In the genomic region with DNA sequence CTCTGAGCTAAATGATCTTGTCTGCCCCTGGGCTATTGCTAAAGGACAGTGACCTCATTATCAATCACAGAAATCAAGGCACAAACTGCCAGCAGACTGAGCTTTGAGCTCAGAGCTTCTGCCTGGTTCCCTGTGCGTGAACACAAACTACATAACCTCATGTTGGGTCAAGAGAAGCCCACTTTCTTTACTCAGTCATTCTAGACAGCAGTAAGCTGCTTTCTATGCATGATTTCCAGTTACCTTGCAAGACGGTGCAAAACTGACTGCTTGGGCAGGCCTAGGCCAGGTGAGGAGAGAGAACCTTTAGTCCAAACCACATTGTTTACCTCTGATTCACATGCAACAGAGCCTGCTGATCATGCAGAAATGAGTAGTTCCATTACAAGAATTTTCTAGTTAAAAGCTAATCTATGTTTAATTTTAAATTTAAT, we compare ENCODE assay signal across 28 cellular contexts.
DNase-seq lines count a peak whose midpoint lies in the region; ATAC-seq and TF ChIP-seq lines count a peak whose summit lies in the region.
"Had no signal": no experiment of that assay in that cellular context is flagged by ENCODE, and none has a peak within 500 bp of the region (broad histone marks: within the 10 kb centered on the region; RNA-seq: fewer than 3 reads in every experiment).

No MANE protein-coding gene starts in this region.

- peak overlapping the region; percentile 33 for H3K27ac Mint-ChIP-seq in type B pancreatic cell
- H3K27ac Mint-ChIP-seq: activated CD4-positive, alpha-beta memory T cell treated with anti-CD3 and anti-CD28 coated beads, Interleukin-2, amount 10 ng/mL, durations not matched to agents 7 days and 5 days; activated naive CD8-positive, alpha-beta T cell; activated T-helper 17 cell treated with anti-CD3 and anti-CD28 coated beads, Interleukin-2, amount 50 U/mL, for 72 hours; CD14-positive monocyte; endodermal cell had no signal

- no peaks in the 10 kb centered on the region for H3K36me3 ChIP-seq in Loucy (ENCODE audit: insufficient read depth, low read length)
- H3K36me3 ChIP-seq in stomach: no peaks in the 10 kb centered on the region
- H3K36me3 ChIP-seq: cardiac muscle cell, pancreas, spleen, transverse colon had no signal

- DNase-seq in epithelial cell of esophagus (ENCODE audit: low read depth) (peak; percentile 92), kidney tubule cell (ENCODE audit: low spot score) (peak; percentile 61), type B pancreatic cell (ENCODE audit: extremely low spot score, unreplicated experiment) (no peak), stomach (no peak), foreskin melanocyte (no peak)
- DNase-seq: activated CD4-positive, alpha-beta memory T cell treated with anti-CD3 and anti-CD28 coated beads, Interleukin-2, amount 10 ng/mL, durations not matched to agents 7 days and 5 days; activated CD4-positive, alpha-beta T cell treated with anti-CD3 and anti-CD28 coated beads for 1 hour; activated CD8-positive, alpha-beta memory T cell treated with anti-CD3 and anti-CD28 coated beads, Interleukin-2, amount 50 U/mL, for 48 hours; anterior cingulate cortex; endodermal cell; glutamatergic neuron; GM23248; KBM-7; kidney; NCI-H1436 treated with DMSO at 0.1 percent for 48 hours; NCI-H446; pancreas; SHP77; spleen; transverse colon had no signal

- H3K27me3 ChIP-seq in Loucy (ENCODE audit: insufficient read depth, low read length, poor library complexity, severe bottlenecking) (no peaks in the 10 kb centered on the region), stomach (no peaks in the 10 kb centered on the region)
- H3K27me3 ChIP-seq: cardiac muscle cell, pancreas, spleen, transverse colon had no signal

- H3K4me1 ChIP-seq in Loucy (ENCODE audit: insufficient read depth, low read length, poor library complexity, severe bottlenecking) (no peaks in the 10 kb centered on the region), stomach (no peaks in the 10 kb centered on the region)
- H3K4me1 ChIP-seq: pancreas, spleen, transverse colon had no signal

- peaks cover 4% of the 10 kb centered on the region for H3K9me3 Mint-ChIP-seq in type B pancreatic cell
- H3K9me3 Mint-ChIP-seq: endodermal cell had no signal

- H3K79me2 ChIP-seq in Loucy (ENCODE audit: insufficient read depth, low read length): no peaks in the 10 kb centered on the region

- no peaks in the 10 kb centered on the region for H3K36me3 Mint-ChIP-seq in type B pancreatic cell
- H3K36me3 Mint-ChIP-seq: activated naive CD8-positive, alpha-beta T cell; CD14-positive monocyte had no signal

- TF ChIP-seq CTCF in Loucy (conservative IDR thresholded peaks at IDR 0.05; ENCODE audit: low read length) (no peak), epithelial cell of esophagus (IDR thresholded peaks at IDR 0.05; ENCODE audit: insufficient read depth, low read depth, low read length, missing control alignments) (no peak), type B pancreatic cell (conservative IDR thresholded peaks at IDR 0.05) (no peak), stomach (IDR thresholded peaks at IDR 0.05) (no peak)

- WGBS in stomach, 5 donors: 48 to 76% (median 73%) methylated on average over 2 of the region's 2 CpGs

- no peaks in the 10 kb centered on the region for H3K9me2 ChIP-seq in Loucy (replicated peaks; ENCODE audit: low read depth, low read length)

- H2AFZ ChIP-seq in Loucy (ENCODE audit: low read length): peak overlapping the region; percentile 36; the same call in 1 of the 2 replicates
- H2AFZ ChIP-seq: GM23248 had no signal

- H3K9me3 ChIP-seq in Loucy (ENCODE audit: insufficient read depth, low read depth, low read length): no peaks in the 10 kb centered on the region
- H3K9me3 ChIP-seq in stomach: no peaks in the 10 kb centered on the region
- H3K9me3 ChIP-seq: pancreas, spleen, transverse colon had no signal

- H3K4me3 ChIP-seq in Loucy (ENCODE audit: low read length, poor library complexity, severe bottlenecking): no peak overlapping the region
- peak overlapping the region; percentile 5 for H3K4me3 ChIP-seq in epithelial cell of esophagus (ENCODE audit: low read length)
- H3K4me3 ChIP-seq in stomach: no peak overlapping the region
- H3K4me3 ChIP-seq: cardiac muscle cell, GM12878, GM23248, lung, pancreas, spleen, transverse colon had no signal

- H3F3A ChIP-seq in Loucy (ENCODE audit: low read depth): no peaks in the 10 kb centered on the region

- no peaks in the 10 kb centered on the region for H4K20me1 ChIP-seq in Loucy (ENCODE audit: insufficient read depth, low read length, poor library complexity, severe bottlenecking)

- H3K4me3 Mint-ChIP-seq in type B pancreatic cell: no peak overlapping the region
- H3K4me3 Mint-ChIP-seq: activated CD4-positive, alpha-beta memory T cell treated with anti-CD3 and anti-CD28 coated beads, Interleukin-2, amount 10 ng/mL, durations not matched to agents 7 days and 5 days; activated naive CD8-positive, alpha-beta T cell; activated T-helper 17 cell treated with anti-CD3 and anti-CD28 coated beads, Interleukin-2, amount 50 U/mL, for 72 hours; CD14-positive monocyte; endodermal cell had no signal

- TF ChIP-seq POLR2A in stomach (IDR thresholded peaks at IDR 0.05): no peak

- H3K27ac ChIP-seq in stomach: no peak overlapping the region
- H3K27ac ChIP-seq: cardiac muscle cell, GM23248, pancreas, spleen, transverse colon had no signal

- H3K4me2 ChIP-seq in Loucy (ENCODE audit: low read depth, low read length, poor library complexity, severe bottlenecking): no peak overlapping the region

- peaks cover 14% of the 10 kb centered on the region for H3K4me1 Mint-ChIP-seq in type B pancreatic cell (ENCODE audit: unreplicated experiment)
- H3K4me1 Mint-ChIP-seq: activated CD4-positive, alpha-beta memory T cell treated with anti-CD3 and anti-CD28 coated beads, Interleukin-2, amount 10 ng/mL, durations not matched to agents 7 days and 5 days; activated T-helper 17 cell treated with anti-CD3 and anti-CD28 coated beads, Interleukin-2, amount 50 U/mL, for 72 hours; CD14-positive monocyte had no signal

- ATAC-seq in HG02798 (IDR thresholded peaks at IDR 0.05; ENCODE audit: poor library complexity, unreplicated experiment): no peak
- ATAC-seq: activated T-helper 17 cell treated with anti-CD3 and anti-CD28 coated beads, Interleukin-2, amount 50 U/mL, for 72 hours; GM12878; pancreas had no signal

- peaks cover 27% of the 10 kb centered on the region for H3K27me3 Mint-ChIP-seq in type B pancreatic cell
- H3K27me3 Mint-ChIP-seq: activated CD4-positive, alpha-beta memory T cell treated with anti-CD3 and anti-CD28 coated beads, Interleukin-2, amount 10 ng/mL, durations not matched to agents 7 days and 5 days; activated naive CD8-positive, alpha-beta T cell; activated T-helper 17 cell treated with anti-CD3 and anti-CD28 coated beads, Interleukin-2, amount 50 U/mL, for 72 hours had no signal

- intact Hi-C loops in stomach (cut with DNase I; ENCODE audit: low total_unique reads): no loop called here

- TF ChIP-seq EP300 in stomach (IDR thresholded peaks at IDR 0.05): no peak

- H3K9ac ChIP-seq in Loucy (ENCODE audit: low read depth, low read length, poor library complexity, severe bottlenecking): no peak overlapping the region
- H3K9ac ChIP-seq: GM23248 had no signal

Comparison
In these comparisons a context has a peak if more than half of its experiments do, and no peak if none do; other contexts are left out.
1. DNase-seq: peak in epithelial cell of esophagus (single experiment) and kidney tubule cell (single experiment); none in type B pancreatic cell (single experiment), stomach (single experiment) and foreskin melanocyte (single experiment).